Comparison of ENCODE assay signal across 9 cellular contexts in the genomic region with DNA sequence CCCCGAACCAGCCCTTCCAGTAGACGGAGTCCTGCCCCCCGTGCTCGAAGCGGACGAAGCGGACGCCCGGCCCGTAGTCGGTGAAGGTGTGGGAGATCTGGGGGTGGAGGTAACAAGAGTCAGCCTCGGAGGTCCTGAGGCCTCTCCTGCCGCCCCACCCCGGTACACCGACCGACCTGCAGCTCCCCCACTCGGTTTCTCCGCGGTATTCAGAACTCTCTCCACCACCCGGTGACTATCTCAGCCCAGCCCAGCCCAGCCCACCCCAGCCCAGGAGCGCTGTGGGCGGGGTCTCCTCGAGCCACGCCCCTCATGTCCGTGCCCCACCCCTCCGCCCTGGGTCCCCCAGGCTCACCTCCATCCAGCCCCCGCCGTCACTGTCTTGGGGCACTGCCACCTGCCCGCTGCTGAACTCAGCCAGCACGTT. TPM values are rescaled to one million over a fixed set of nuclear protein-coding genes. Genes with fewer than 3 reads are reported as not detected.
A peak's percentile ranks its signal among the peaks of the same experiment; 100 is the strongest.
DNase-seq lines count a peak whose midpoint lies in the region; ATAC-seq and TF ChIP-seq lines count a peak whose summit lies in the region.
"Had no signal": no experiment of that assay in that cellular context is flagged by ENCODE, and none has a peak within 500 bp of the region (broad histone marks: within the 10 kb centered on the region; RNA-seq: fewer than 3 reads in every experiment).

No MANE protein-coding gene starts in this region.

- WGBS in mesendoderm (ENCODE audit: extremely low coverage, insufficient coverage, low lambda C conversion rate), result no CpG with 5 or more reads among the region's 30 CpGs

- no peak overlapping the region for H4K8ac ChIP-seq in mesendoderm (ENCODE audit: low read depth, low read length)

- no peaks in the 10 kb centered on the region for H3K9me3 Mint-ChIP-seq in T-helper 2 cell treated with Interferon-gamma antibody and Interleukin-4, amounts not matched to agents 5 μg/mL and 100 μg/mL, for 36 hours
- H3K9me3 Mint-ChIP-seq in glutamatergic neuron (ENCODE audit: unreplicated experiment), result peaks cover 9% of the 10 kb centered on the region
- H3K9me3 Mint-ChIP-seq in mesothelial cell of epicardium, result no peaks in the 10 kb centered on the region

- peak overlapping the region; percentile 48 for H3K9ac ChIP-seq in mesendoderm (ENCODE audit: low read length)

- TF ChIP-seq CTCF in glutamatergic neuron (IDR thresholded peaks at IDR 0.05; ENCODE audit: partially characterized antibody, unreplicated experiment), result no peak
- TF ChIP-seq CTCF in mesothelial cell of epicardium (IDR thresholded peaks at IDR 0.05; ENCODE audit: unreplicated experiment), result no peak

- H3K56ac ChIP-seq in mesendoderm (ENCODE audit: low read length), result peak overlapping the region; percentile 3

- no peak overlapping the region for H2BK15ac ChIP-seq in mesendoderm (replicated peaks; ENCODE audit: low read depth)

- H3K27me3 ChIP-seq in mesendoderm (ENCODE audit: insufficient read depth, low read length, poor library complexity), result no peaks in the 10 kb centered on the region

- no peak overlapping the region for H2BK5ac ChIP-seq in mesendoderm (ENCODE audit: low read length)

- H3K36me3 ChIP-seq in mesendoderm (ENCODE audit: control insufficient read depth, insufficient read depth, low read length), result no peaks in the 10 kb centered on the region

- H3K4me3 Mint-ChIP-seq in T-helper 2 cell treated with Interferon-gamma antibody and Interleukin-4, amounts not matched to agents 5 μg/mL and 100 μg/mL, for 36 hours, result peak overlapping the region; percentile 42
- no peak overlapping the region for H3K4me3 Mint-ChIP-seq in glutamatergic neuron (ENCODE audit: unreplicated experiment)
- H3K4me3 Mint-ChIP-seq in mesothelial cell of epicardium, result no peak overlapping the region

- H2BK120ac ChIP-seq in mesendoderm (ENCODE audit: low read depth, low read length), result no peak overlapping the region

- H3K4me2 ChIP-seq in mesendoderm (ENCODE audit: low read length), result peak overlapping the region; percentile 43

- peaks cover 12% of the 10 kb centered on the region for H3K27me3 Mint-ChIP-seq in T-helper 2 cell treated with Interferon-gamma antibody and Interleukin-4, amounts not matched to agents 5 μg/mL and 100 μg/mL, for 36 hours (ENCODE audit: low read depth)
- H3K27me3 Mint-ChIP-seq in glutamatergic neuron (ENCODE audit: unreplicated experiment), result peaks cover 8% of the 10 kb centered on the region
- H3K27me3 Mint-ChIP-seq in mesothelial cell of epicardium (ENCODE audit: low read depth), result peaks cover 60% of the 10 kb centered on the region

- no peak overlapping the region for H4K5ac ChIP-seq in mesendoderm (ENCODE audit: low read length)

- no peaks in the 10 kb centered on the region for H3K36me3 Mint-ChIP-seq in T-helper 2 cell treated with Interferon-gamma antibody and Interleukin-4, amounts not matched to agents 5 μg/mL and 100 μg/mL, for 36 hours (ENCODE audit: low read depth)
- H3K36me3 Mint-ChIP-seq in glutamatergic neuron (ENCODE audit: unreplicated experiment) (no peaks in the 10 kb centered on the region), mesothelial cell of epicardium (no peaks in the 10 kb centered on the region)

- H3K79me1 ChIP-seq in mesendoderm (ENCODE audit: low read length), result no peaks in the 10 kb centered on the region

- no peak overlapping the region for H3K27ac Mint-ChIP-seq in T-helper 2 cell treated with Interferon-gamma antibody and Interleukin-4, amounts not matched to agents 5 μg/mL and 100 μg/mL, for 36 hours
- H3K27ac Mint-ChIP-seq in glutamatergic neuron (ENCODE audit: unreplicated experiment) (no peak overlapping the region), mesothelial cell of epicardium (no peak overlapping the region)

- H3K79me2 ChIP-seq in mesendoderm (ENCODE audit: control insufficient read depth, insufficient read depth, low read length), result no peaks in the 10 kb centered on the region

- H3K4me3 ChIP-seq in mesendoderm (ENCODE audit: low read length), result no peak overlapping the region

- H3K4me1 ChIP-seq in mesendoderm (ENCODE audit: control insufficient read depth, low read depth, low read length), result no peaks in the 10 kb centered on the region

- no peak overlapping the region for H3K4ac ChIP-seq in mesendoderm (ENCODE audit: low read depth, low read length)

- H3K27ac ChIP-seq in cingulate gyrus (ENCODE audit: low read depth, low read length) (peak overlapping the region; percentile 99), mesendoderm (ENCODE audit: low read depth, low read length) (no peak overlapping the region)

- no peak for ATAC-seq in HG02678 (IDR thresholded peaks at IDR 0.05; ENCODE audit: unreplicated experiment)

- H3K4me1 Mint-ChIP-seq in T-helper 2 cell treated with Interferon-gamma antibody and Interleukin-4, amounts not matched to agents 5 μg/mL and 100 μg/mL, for 36 hours (ENCODE audit: low read depth), result peaks cover 10% of the 10 kb centered on the region
- H3K4me1 Mint-ChIP-seq in glutamatergic neuron (ENCODE audit: low read depth, unreplicated experiment) (peaks cover 9% of the 10 kb centered on the region), mesothelial cell of epicardium (peaks cover 8% of the 10 kb centered on the region)

- no peak overlapping the region for H3K18ac ChIP-seq in mesendoderm (ENCODE audit: low read length)

- DNase-seq in AG08396 (ENCODE audit: low spot score) (peak; percentile 42), mesendoderm (peak; percentile 48), glutamatergic neuron (no peak), mesothelial cell of epicardium (ENCODE audit: low spot score in 2 of 2, unreplicated experiment in 2 of 2) (no peak), HuH-7.5 (ENCODE audit: low spot score) (no peak)
- peak; percentile 24 for DNase-seq in T-helper 2 cell treated with Interferon-gamma antibody and Interleukin-4, amounts not matched to agents 5 μg/mL and 100 μg/mL, for 36 hours (ENCODE audit: low spot score)
- DNase-seq: NCI-H2081 treated with DMSO at 0.1 percent for 48 hours had no signal

- no peak overlapping the region for H2AK5ac ChIP-seq in mesendoderm (ENCODE audit: low read length)

- H3K23ac ChIP-seq in mesendoderm (ENCODE audit: low read length), result no peak overlapping the region

RNA-seq across cellular contexts. Expression of a gene that starts 5.5 kb away (rescaled TPM):
- 9.6 TPM for polyA plus RNA-seq in mesendoderm (2013, experiment 1 of 2)
- 10.5 TPM for polyA plus RNA-seq in mesendoderm (2013, experiment 2 of 2)
- total RNA-seq in glutamatergic neuron (ENCODE audit: unreplicated experiment) (22.2 TPM), mesothelial cell of epicardium (2.6 to 3.3 TPM (median 3.1 TPM) in 3 replicates)

RNA-seq across cellular contexts. Expression of a gene that starts 5.9 kb away (rescaled TPM):
- 8.0 TPM for polyA plus RNA-seq in mesendoderm (2013, experiment 1 of 2)
- 8.6 TPM for polyA plus RNA-seq in mesendoderm (2013, experiment 2 of 2)
- total RNA-seq in glutamatergic neuron (ENCODE audit: unreplicated experiment) (51.7 TPM), mesothelial cell of epicardium (33.1 to 39.4 TPM (median 37.3 TPM) in 3 replicates)

RNA-seq across cellular contexts. Expression of a gene that starts 15.3 kb away (rescaled TPM):
- 0.55 TPM for polyA plus RNA-seq in mesendoderm (2013, experiment 1 of 2)
- polyA plus RNA-seq in mesendoderm (2013, experiment 2 of 2), result 0.50 TPM
- 1.3 TPM for total RNA-seq in glutamatergic neuron (ENCODE audit: unreplicated experiment)
- 4.7 to 5.4 TPM (median 4.9 TPM) in 3 replicates for total RNA-seq in mesothelial cell of epicardium

RNA-seq across cellular contexts. Expression of a gene that starts 32.2 kb away (rescaled TPM):
- polyA plus RNA-seq in mesendoderm (2013, experiment 1 of 2), result 128 TPM
- 136 TPM for polyA plus RNA-seq in mesendoderm (2013, experiment 2 of 2)
- total RNA-seq in glutamatergic neuron (ENCODE audit: unreplicated experiment) (90.2 TPM), mesothelial cell of epicardium (53.0 to 56.3 TPM (median 56.0 TPM) in 3 replicates)

RNA-seq across cellular contexts. Expression of a gene that starts 42.8 kb away (rescaled TPM):
- 5.6 TPM for polyA plus RNA-seq in mesendoderm (2013, experiment 1 of 2)
- 5.8 TPM for polyA plus RNA-seq in mesendoderm (2013, experiment 2 of 2)
- total RNA-seq in glutamatergic neuron (ENCODE audit: unreplicated experiment), result 111 TPM
- total RNA-seq in mesothelial cell of epicardium, result 1.1 to 1.4 TPM (median 1.4 TPM) in 3 replicates

Comparison
In these comparisons a context has a peak if more than half of its experiments do, and no peak if none do; other contexts are left out.
1. DNase-seq: peak in AG08396 (single experiment), T-helper 2 cell treated with Interferon-gamma antibody and Interleukin-4, amounts not matched to agents 5 μg/mL and 100 μg/mL, for 36 hours (single experiment) and mesendoderm (single experiment); none in glutamatergic neuron (single experiment), mesothelial cell of epicardium (0 of 2) and HuH-7.5 (single experiment).